ENCODE assay signal across 8 cellular contexts in the genomic region with DNA sequence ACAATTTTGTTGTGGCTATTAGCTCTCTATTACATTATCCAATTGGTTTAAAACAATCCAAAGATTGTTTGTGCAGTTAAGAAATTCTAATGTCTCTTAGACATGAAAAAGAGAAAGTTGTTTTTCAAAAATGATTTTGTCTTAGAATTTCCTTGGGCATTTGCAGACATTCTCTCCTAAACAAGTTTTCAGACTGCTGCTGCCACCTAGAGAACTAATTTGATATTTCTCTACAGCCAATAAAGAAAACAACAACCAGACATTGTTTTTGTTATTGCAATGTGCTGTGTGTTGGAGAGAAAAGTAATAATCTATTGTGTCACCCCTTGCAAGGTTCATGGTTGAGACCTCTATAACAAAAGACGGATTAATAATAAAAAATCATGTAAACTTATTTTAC.
A peak's percentile ranks its signal among the peaks of the same experiment; 100 is the strongest.
DNase-seq lines count a peak whose midpoint lies in the region; ATAC-seq and TF ChIP-seq lines count a peak whose summit lies in the region.

No MANE protein-coding gene starts in this region.

- H3K27ac ChIP-seq in IMR-90 (ENCODE audit: insufficient read depth, low read length) = no peak overlapping the region
- no peak overlapping the region for H3K27ac ChIP-seq in RWPE1
- no peak overlapping the region for H3K27ac ChIP-seq in iPS DF 6.9 (ENCODE audit: low read length)

- in situ Hi-C loops in ACHN (cut with HindIII; ENCODE audit: low pct_ligation_motif_present, low pct_unique_long_range_greater_than_20kb, low sequenced_read_pairs) (no loop called here), IMR-90 (cut with MboI; ENCODE audit: low sequenced_read_pairs) (no loop called here)

- H3K4me1 ChIP-seq in IMR-90 (ENCODE audit: control insufficient read depth, insufficient read depth, low read length) (no peaks in the 10 kb centered on the region), iPS DF 6.9 (ENCODE audit: control insufficient read depth, insufficient read depth, low read length) (no peaks in the 10 kb centered on the region)

- H3K56ac ChIP-seq in IMR-90 (ENCODE audit: extremely low read depth, insufficient read depth, low read length) = no peak overlapping the region

- H4K8ac ChIP-seq in IMR-90 (ENCODE audit: low read depth in 2 of 2, low read length in 2 of 2) = no peak overlapping the region

- H4K5ac ChIP-seq in IMR-90 (ENCODE audit: low read depth, low read length) = no peak overlapping the region

- H3K4me3 ChIP-seq in IMR-90 (ENCODE audit: insufficient read depth, low read depth, low read length) = no peak overlapping the region
- H3K4me3 ChIP-seq in iPS DF 6.9 (ENCODE audit: low read length) = no peak overlapping the region

- TF ChIP-seq CTCF in IMR-90 (conservative IDR thresholded peaks at IDR 0.05; ENCODE audit: low read depth, low read length) = 0 out of 2 replicates have a peak, but pooled peaks have one; percentile 23
- peak; percentile 30 for TF ChIP-seq CTCF in RWPE1 (conservative IDR thresholded peaks at IDR 0.05; ENCODE audit: low read depth)

- no peak overlapping the region for H3K4me2 ChIP-seq in IMR-90 (ENCODE audit: low read depth, low read length)

- H2AFZ ChIP-seq in IMR-90 (replicated peaks; ENCODE audit: low read length, poor library complexity) = no peak overlapping the region

- H3K27ac Mint-ChIP-seq in activated naive CD4-positive, alpha-beta T cell treated with anti-CD3 and anti-CD28 coated beads, Interleukin-2, amount 10 ng/mL, durations not matched to agents 7 days and 5 days = no peak overlapping the region

- H2BK120ac ChIP-seq in IMR-90 (ENCODE audit: low read depth, low read length) = no peak overlapping the region

- no peaks in the 10 kb centered on the region for H3K27me3 Mint-ChIP-seq in activated naive CD4-positive, alpha-beta T cell treated with anti-CD3 and anti-CD28 coated beads, Interleukin-2, amount 10 ng/mL, durations not matched to agents 7 days and 5 days

- no peaks in the 10 kb centered on the region for H3K9me1 ChIP-seq in IMR-90 (ENCODE audit: insufficient read depth, low read length)

- H2AK5ac ChIP-seq in IMR-90 (ENCODE audit: low read depth, low read length) = no peak overlapping the region

- dilution Hi-C loops in IMR-90 (cut with HindIII; ENCODE audit: low sequenced_read_pairs, unreplicated experiment) = no loop called here

- no peaks in the 10 kb centered on the region for H3K4me1 Mint-ChIP-seq in activated naive CD4-positive, alpha-beta T cell treated with anti-CD3 and anti-CD28 coated beads, Interleukin-2, amount 10 ng/mL, durations not matched to agents 7 days and 5 days

- CTCF ChIA-PET in IMR-90 (lab: Yijun Ruan, JAX) = no interaction called here
- CTCF ChIA-PET in RWPE1 (lab: Yijun Ruan, JAX) = no interaction called here
- CTCF ChIA-PET in activated naive CD4-positive, alpha-beta T cell treated with anti-CD3 and anti-CD28 coated beads, Interleukin-2, amount 10 ng/mL, durations not matched to agents 7 days and 5 days (lab: Charles Lee) = no interaction called here

- H2BK15ac ChIP-seq in IMR-90 (ENCODE audit: low read depth, low read length) = no peak overlapping the region

- POLR2A ChIA-PET in IMR-90 (lab: Charles Lee; ENCODE audit: unreplicated experiment) (no interaction called here), RWPE1 (lab: Yijun Ruan, JAX; ENCODE audit: low non-redundant PET) (no interaction called here)

- H3K4me3 Mint-ChIP-seq in activated naive CD4-positive, alpha-beta T cell treated with anti-CD3 and anti-CD28 coated beads, Interleukin-2, amount 10 ng/mL, durations not matched to agents 7 days and 5 days = no peak overlapping the region

- TF ChIP-seq POLR2A in IMR-90 (IDR thresholded peaks at IDR 0.05; ENCODE audit: low read depth, low read length) = no peak

- WGBS in IMR-90 (ENCODE audit: extremely low coverage in 2 of 2, insufficient read length in 1 of 2), 2 experiments = no CpG with 5 or more reads among the region's 1 CpG
- WGBS in iPS DF 6.9 (ENCODE audit: insufficient coverage, insufficient read length) = no CpG with 5 or more reads among the region's 1 CpG

- H3K9me3 Mint-ChIP-seq in activated naive CD4-positive, alpha-beta T cell treated with anti-CD3 and anti-CD28 coated beads, Interleukin-2, amount 10 ng/mL, durations not matched to agents 7 days and 5 days = peaks cover 7% of the 10 kb centered on the region

- no peaks in the 10 kb centered on the region for H3K79me1 ChIP-seq in IMR-90 (ENCODE audit: low read depth in 1 of 2, low read length in 2 of 2)

- no peak overlapping the region for H4K91ac ChIP-seq in IMR-90 (ENCODE audit: insufficient read depth, low read depth, low read length)

- no peak overlapping the region for H3K23ac ChIP-seq in IMR-90 (ENCODE audit: low read depth, low read length)

- H3K18ac ChIP-seq in IMR-90 (ENCODE audit: low read depth, low read length) = no peak overlapping the region

- H3K36me3 Mint-ChIP-seq in activated naive CD4-positive, alpha-beta T cell treated with anti-CD3 and anti-CD28 coated beads, Interleukin-2, amount 10 ng/mL, durations not matched to agents 7 days and 5 days = no peaks in the 10 kb centered on the region

- no peaks in the 10 kb centered on the region for H4K20me1 ChIP-seq in IMR-90 (ENCODE audit: insufficient read depth, low read length)

- intact Hi-C loops in IMR-90 (cut with micrococcal nuclease) = loop anchor here (10.0 kb wide), 1 partner anchor 1091 kb away; no protein-coding TSS in a partner anchor

- H3K4ac ChIP-seq in IMR-90 (ENCODE audit: low read depth, low read length) = no peak overlapping the region

- ATAC-seq in IMR-90 (ENCODE audit: low read depth) (no peak), GM21526 (IDR thresholded peaks at IDR 0.05; ENCODE audit: low FRiP score, unreplicated experiment) (no peak), GM21723 (IDR thresholded peaks at IDR 0.05; ENCODE audit: unreplicated experiment) (no peak)

- 0 out of 2 replicates have a peak, but pooled peaks have one; percentile 10 for TF ChIP-seq RAD21 in IMR-90 (IDR thresholded peaks at IDR 0.05; ENCODE audit: low read length)

- H3K14ac ChIP-seq in IMR-90 (replicated peaks; ENCODE audit: low read depth, low read length) = no peak overlapping the region

- H3K9ac ChIP-seq in IMR-90 (ENCODE audit: low read depth, low read length) = no peak overlapping the region

- no TSS peak for BruUV-seq in IMR-90 (replicated peaks; lab: Mats Ljungman, UMichigan)

- H3K27me3 ChIP-seq in IMR-90 (ENCODE audit: control insufficient read depth, insufficient read depth, low read length) (no peaks in the 10 kb centered on the region), iPS DF 6.9 (ENCODE audit: control insufficient read depth, insufficient read depth, low read length) (no peaks in the 10 kb centered on the region)

- peaks cover 4% of the 10 kb centered on the region; the same call in 1 of the 2 replicates for H3K9me3 ChIP-seq in IMR-90 (ENCODE audit: control insufficient read depth, insufficient read depth, low read length)
- H3K9me3 ChIP-seq in iPS DF 6.9 (ENCODE audit: control insufficient read depth, insufficient read depth, low read length) = no peaks in the 10 kb centered on the region

- DNase-seq in ACHN = peak; percentile 12
- no peak for DNase-seq in IMR-90
- peak; percentile 0 for DNase-seq in RWPE1 (ENCODE audit: low spot score)
- peak; percentile 5 for DNase-seq in iPS DF 6.9 (ENCODE audit: low read depth, low spot score)
- DNase-seq in activated naive CD4-positive, alpha-beta T cell treated with anti-CD3 and anti-CD28 coated beads, Interleukin-2, amount 10 ng/mL, durations not matched to agents 7 days and 5 days = no peak
- DNase-seq in activated gamma-delta T cell treated with Interleukin-2 at 50 U/mL for 16 hours = no peak

- H2AK9ac ChIP-seq in IMR-90 (replicated peaks; ENCODE audit: low read depth, low read length, poor library complexity) = no peak overlapping the region

- H2BK5ac ChIP-seq in IMR-90 (ENCODE audit: low read depth, low read length, poor library complexity, severe bottlenecking) = no peak overlapping the region

- H3K36me3 ChIP-seq in IMR-90 (ENCODE audit: control insufficient read depth, insufficient read depth, low read length) (no peaks in the 10 kb centered on the region), iPS DF 6.9 (ENCODE audit: control insufficient read depth, insufficient read depth, low read length) (no peaks in the 10 kb centered on the region)

- no peak overlapping the region for H2BK20ac ChIP-seq in IMR-90 (ENCODE audit: low read depth, low read length)

TF ChIP-seq in IMR-90, 13 proteins besides CTCF, POLR2A, EP300 and RAD21:
- TF ChIP-seq CEBPB (IDR thresholded peaks at IDR 0.05; ENCODE audit: low read depth, low read length) (no peak), MAZ (IDR thresholded peaks at IDR 0.05; ENCODE audit: borderline replicate concordance, low read depth, low read length) (no peak), RFX5 (IDR thresholded peaks at IDR 0.05; ENCODE audit: low read depth, low read length) (no peak), NFE2L2 (IDR thresholded peaks at IDR 0.05; ENCODE audit: low read depth, low read length) (no peak), FOS (IDR thresholded peaks at IDR 0.05; ENCODE audit: low read depth, low read length) (no peak), MAFK (IDR thresholded peaks at IDR 0.05; ENCODE audit: low read depth, low read length) (no peak), BHLHE40 (IDR thresholded peaks at IDR 0.05; ENCODE audit: low read depth, low read length) (no peak), SMC3 (IDR thresholded peaks at IDR 0.05; ENCODE audit: low read depth, low read length) (no peak), RCOR1 (IDR thresholded peaks at IDR 0.05; ENCODE audit: insufficient replicate concordance, low read length) (no peak), MXI1 (IDR thresholded peaks at IDR 0.05; ENCODE audit: borderline replicate concordance, low read depth, low read length) (no peak)
- TF ChIP-seq, protein P1, sequence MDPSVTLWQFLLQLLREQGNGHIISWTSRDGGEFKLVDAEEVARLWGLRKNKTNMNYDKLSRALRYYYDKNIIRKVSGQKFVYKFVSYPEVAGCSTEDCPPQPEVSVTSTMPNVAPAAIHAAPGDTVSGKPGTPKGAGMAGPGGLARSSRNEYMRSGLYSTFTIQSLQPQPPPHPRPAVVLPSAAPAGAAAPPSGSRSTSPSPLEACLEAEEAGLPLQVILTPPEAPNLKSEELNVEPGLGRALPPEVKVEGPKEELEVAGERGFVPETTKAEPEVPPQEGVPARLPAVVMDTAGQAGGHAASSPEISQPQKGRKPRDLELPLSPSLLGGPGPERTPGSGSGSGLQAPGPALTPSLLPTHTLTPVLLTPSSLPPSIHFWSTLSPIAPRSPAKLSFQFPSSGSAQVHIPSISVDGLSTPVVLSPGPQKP (IDR thresholded peaks at IDR 0.05; ENCODE audit: borderline replicate concordance, low read depth, low read length) = no peak

Comparison
In these comparisons a context has a peak if more than half of its experiments do, and no peak if none do; other contexts are left out.
1. DNase-seq: peak in ACHN (single experiment), RWPE1 (single experiment) and iPS DF 6.9 (single experiment); none in IMR-90 (single experiment), activated naive CD4-positive, alpha-beta T cell treated with anti-CD3 and anti-CD28 coated beads, Interleukin-2, amount 10 ng/mL, durations not matched to agents 7 days and 5 days (single experiment) and activated gamma-delta T cell treated with Interleukin-2 at 50 U/mL for 16 hours (single experiment).